ENCODE assay signal across 9 cellular contexts in the genomic region with DNA sequence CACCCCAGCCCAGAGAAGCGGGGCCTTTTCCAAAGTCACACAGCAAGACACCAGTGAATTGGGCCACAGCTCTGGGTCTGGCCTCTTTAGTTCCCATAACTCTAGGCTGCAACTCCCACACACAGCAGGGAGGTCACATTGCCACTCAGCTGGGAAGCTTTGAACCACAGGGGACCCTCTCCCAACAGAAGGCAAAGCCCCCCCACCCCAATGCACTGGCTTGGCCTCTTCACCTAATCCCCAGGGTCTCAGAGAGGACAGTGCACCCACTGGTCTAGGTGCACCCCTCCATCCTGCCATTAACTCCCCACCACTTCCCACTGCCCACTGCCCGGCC.
DNase-seq lines count a peak whose midpoint lies in the region; ATAC-seq and TF ChIP-seq lines count a peak whose summit lies in the region.
"Had no signal": no experiment of that assay in that cellular context is flagged by ENCODE, and none has a peak within 500 bp of the region (broad histone marks: within the 10 kb centered on the region; RNA-seq: fewer than 3 reads in every experiment).

No MANE protein-coding gene starts in this region.

- ATAC-seq in GM18520 (IDR thresholded peaks at IDR 0.05; ENCODE audit: unreplicated experiment) (no peak), HG02970 (IDR thresholded peaks at IDR 0.05; ENCODE audit: low FRiP score, unreplicated experiment) (no peak), GM18873 (IDR thresholded peaks at IDR 0.05; ENCODE audit: low FRiP score, unreplicated experiment) (no peak)

- peak overlapping the region; percentile 57 for H3K9ac ChIP-seq in GM23248
- peak overlapping the region; percentile 86; the same call in 1 of the 2 replicates for H3K9ac ChIP-seq in iPS-20b (ENCODE audit: low read depth, low read length)
- H3K9ac ChIP-seq in skeletal muscle tissue (ENCODE audit: low read depth in 1 of 3, low read length in 3 of 3), result peak overlapping the region; percentile 10 to 69 (median 32)

- H3K4me3 ChIP-seq in GM23248, result peak overlapping the region; percentile 43
- H3K4me3 ChIP-seq in WI38 (ENCODE audit: low read depth, low read length), result peak overlapping the region; percentile 33
- peak overlapping the region; percentile 59 for H3K4me3 ChIP-seq in iPS-20b (ENCODE audit: low read length)
- peak overlapping the region in 1 of 3 donors; percentile 41 for H3K4me3 ChIP-seq in skeletal muscle tissue (ENCODE audit: low read length in 3 of 3)

- no peaks in the 10 kb centered on the region for H3K79me2 ChIP-seq in GM23248 (ENCODE audit: insufficient read depth)

- H3K27me3 ChIP-seq in GM23248 (replicated peaks; ENCODE audit: insufficient read depth), result no peaks in the 10 kb centered on the region
- H3K27me3 ChIP-seq in iPS-20b (ENCODE audit: insufficient read depth, low read length), result no peaks in the 10 kb centered on the region
- H3K27me3 ChIP-seq in skeletal muscle tissue (ENCODE audit: control insufficient read depth in 3 of 3, insufficient read depth in 3 of 3, low read length in 3 of 3), result peaks cover 0 to 7% (median 6%) of the 10 kb centered on the region in 3 donors

- H4K20me1 ChIP-seq in GM23248 (ENCODE audit: insufficient read depth), result no peaks in the 10 kb centered on the region

- no peaks in the 10 kb centered on the region for H3K9me2 ChIP-seq in GM23248 (ENCODE audit: insufficient read depth)

- 25 to 47% methylated on average over 2 of the region's 2 CpGs for WGBS in GM23248 (ENCODE audit: low coverage in 1 of 2, low lambda C conversion rate in 2 of 2, missing lambda C conversion rate in 2 of 2), 2 experiments

- no peak for DNase-seq in GM23248
- no peak for DNase-seq in mesenteric fat pad (ENCODE audit: low spot score)
- DNase-seq: MM.1S had no signal

- peak overlapping the region; percentile 55 for H3K4me2 ChIP-seq in GM23248 (ENCODE audit: unreplicated experiment)

- H3F3A ChIP-seq in GM23248 (ENCODE audit: insufficient read depth), result peaks cover 36% of the 10 kb centered on the region

- H3K36me3 ChIP-seq in GM23248 (ENCODE audit: low read depth) (no peaks in the 10 kb centered on the region), iPS-20b (ENCODE audit: insufficient read depth, low read depth, low read length) (no peaks in the 10 kb centered on the region), skeletal muscle tissue (ENCODE audit: control insufficient read depth in 3 of 3, insufficient read depth in 3 of 3, low read length in 3 of 3) (no peaks in the 10 kb centered on the region)

- H3K27ac ChIP-seq in GM23248, result peak overlapping the region; percentile 57
- H3K27ac ChIP-seq in iPS-20b (ENCODE audit: low read length), result peak overlapping the region; percentile 99
- peak overlapping the region; percentile 85 for H3K27ac ChIP-seq in skeletal muscle tissue (ENCODE audit: low read depth, low read length)

- in situ Hi-C loops in GM23248 (cut with MboI), result no loop called here

- H3K4me1 ChIP-seq in GM23248 (ENCODE audit: insufficient read depth) (peaks cover 32% of the 10 kb centered on the region), iPS-20b (ENCODE audit: insufficient read depth, low read length) (peaks cover 28% of the 10 kb centered on the region), skeletal muscle tissue (ENCODE audit: control insufficient read depth in 3 of 3, insufficient read depth in 3 of 3, low read length in 3 of 3) (peaks cover 32 to 35% (median 35%) of the 10 kb centered on the region in 3 donors)

- TF ChIP-seq CTCF in WI38 (IDR thresholded peaks at IDR 0.05; ENCODE audit: low read depth, low read length), result no peak

- H3K9me3 ChIP-seq in GM23248 (ENCODE audit: low read depth), result no peaks in the 10 kb centered on the region
- H3K9me3 ChIP-seq in iPS-20b (ENCODE audit: insufficient read depth, low read depth, low read length), result peaks cover 7% of the 10 kb centered on the region; the same call in 1 of the 2 replicates
- H3K9me3 ChIP-seq in skeletal muscle tissue (ENCODE audit: control insufficient read depth in 3 of 3, low read length in 3 of 3), result peaks cover 6 to 7% (median 6%) of the 10 kb centered on the region in 3 donors

- peak overlapping the region; percentile 59 for H2AFZ ChIP-seq in GM23248

Comparison
In these comparisons a context has a peak if more than half of its experiments do, and no peak if none do; other contexts are left out.
1. H3K9ac ChIP-seq: peak in every context shown above with its lines; median percentile 86 in iPS-20b; 57 in GM23248; 32 in skeletal muscle tissue.